11 cellular contexts compared by ENCODE assay signal in the genomic region with DNA sequence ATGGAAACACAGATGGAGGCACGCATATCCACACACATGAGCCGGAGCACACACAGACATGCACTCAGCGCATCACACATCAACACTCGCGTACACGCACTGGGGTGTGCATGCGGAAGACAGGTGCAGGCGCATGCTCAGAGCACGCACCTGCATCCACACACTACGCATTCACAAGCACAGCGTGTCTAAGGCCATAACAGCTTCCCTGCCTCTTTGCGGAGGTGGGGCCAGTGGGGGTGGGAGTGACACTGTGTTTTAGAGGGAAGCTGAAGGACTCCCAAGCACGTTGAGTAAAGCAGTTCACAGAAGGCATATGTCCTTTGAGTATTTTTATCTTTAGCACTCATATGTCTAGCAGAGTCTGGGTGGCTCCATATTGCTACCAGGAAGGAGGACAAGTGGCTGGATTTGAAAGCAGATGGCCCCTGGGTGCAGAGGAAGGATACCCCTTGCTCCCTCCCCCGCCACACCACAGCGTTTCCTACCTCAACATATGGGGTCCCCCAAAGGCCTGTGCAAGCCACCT.
DNase-seq lines count a peak whose midpoint lies in the region; ATAC-seq and TF ChIP-seq lines count a peak whose summit lies in the region.
"Had no signal": no experiment of that assay in that cellular context is flagged by ENCODE, and none has a peak within 500 bp of the region (broad histone marks: within the 10 kb centered on the region; RNA-seq: fewer than 3 reads in every experiment).

No MANE protein-coding gene starts in this region.

- no peak overlapping the region for H3K4me3 Mint-ChIP-seq in activated CD8-positive, alpha-beta T cell treated with anti-CD3 and anti-CD28 coated beads, Interleukin-2, amount 10 ng/mL, durations not matched to agents 7 days and 5 days

- no peak for TF ChIP-seq EP300 in sigmoid colon (IDR thresholded peaks at IDR 0.05)

- H3K4me1 Mint-ChIP-seq in activated CD8-positive, alpha-beta T cell treated with anti-CD3 and anti-CD28 coated beads, Interleukin-2, amount 10 ng/mL, durations not matched to agents 7 days and 5 days (ENCODE audit: low read depth): peaks cover 16% of the 10 kb centered on the region

- H3K27me3 ChIP-seq in H7 (ENCODE audit: control insufficient read depth, insufficient read depth, low read length) (peaks cover 11% of the 10 kb centered on the region), sigmoid colon (no peaks in the 10 kb centered on the region)

- WGBS in sigmoid colon, 2 donors: 83 to 92% methylated on average over 15 of the region's 15 CpGs

- no peak overlapping the region for H3K4me3 ChIP-seq in H7 (ENCODE audit: insufficient read depth, low read depth, low read length)
- no peak overlapping the region for H3K4me3 ChIP-seq in coronary artery
- H3K4me3 ChIP-seq in sigmoid colon: no peak overlapping the region
- H3K4me3 ChIP-seq: skin epidermis had no signal

- H3K4me1 ChIP-seq in sigmoid colon: peaks cover 0 to 34% (median 29%) of the 10 kb centered on the region in 4 donors

- H3K9me3 ChIP-seq in sigmoid colon: no peaks in the 10 kb centered on the region

- no peaks in the 10 kb centered on the region for H3K9me3 Mint-ChIP-seq in activated CD8-positive, alpha-beta T cell treated with anti-CD3 and anti-CD28 coated beads, Interleukin-2, amount 10 ng/mL, durations not matched to agents 7 days and 5 days (ENCODE audit: insufficient read depth)

- DNase-seq in H7: peak; percentile 34
- DNase-seq in NCI-H510A treated with DMSO at 0.1 percent for 48 hours (lab: John Stamatoyannopoulos, UW): peak; percentile 30
- DNase-seq in coronary artery (ENCODE audit: low spot score): no peak
- no peak for DNase-seq in sigmoid colon
- DNase-seq in SK-N-DZ (ENCODE audit: low spot score): no peak
- no peak for DNase-seq in NCI-H2196 (lab: John Stamatoyannopoulos, UW; ENCODE audit: unreplicated experiment)
- DNase-seq in activated CD8-positive, alpha-beta T cell treated with anti-CD3 and anti-CD28 coated beads, Interleukin-2, amount 10 ng/mL, durations not matched to agents 7 days and 5 days: no peak
- DNase-seq: activated CD8-positive, alpha-beta memory T cell treated with anti-CD3 and anti-CD28 coated beads, Interleukin-2, amount 50 U/mL, for 48 hours; DMS79 had no signal

- H3K27ac ChIP-seq in coronary artery (peak overlapping the region; percentile 90 to 94), sigmoid colon (peak overlapping the region; percentile 20 to 92 (median 30))
- H3K27ac ChIP-seq: HL-60 had no signal

- intact Hi-C loops in sigmoid colon (cut with DNase I): no loop called here

- POLR2A ChIA-PET in activated CD8-positive, alpha-beta T cell treated with anti-CD3 and anti-CD28 coated beads, Interleukin-2, amount 10 ng/mL, durations not matched to agents 7 days and 5 days (lab: Charles Lee): interaction anchor here (0.9 to 3.1 kb wide), 2 partner anchors 67 to 68 kb away, joined by 3 to 12 read pairs; partner anchors contain the start of gene TOB1

- H3K36me3 ChIP-seq in H7 (replicated peaks; ENCODE audit: control insufficient read depth, insufficient read depth, low read length): no peaks in the 10 kb centered on the region
- H3K36me3 ChIP-seq in sigmoid colon: no peaks in the 10 kb centered on the region

- no peak overlapping the region for H3K27ac Mint-ChIP-seq in activated CD8-positive, alpha-beta T cell treated with anti-CD3 and anti-CD28 coated beads, Interleukin-2, amount 10 ng/mL, durations not matched to agents 7 days and 5 days

- peaks cover 12% of the 10 kb centered on the region for H3K27me3 Mint-ChIP-seq in activated CD8-positive, alpha-beta T cell treated with anti-CD3 and anti-CD28 coated beads, Interleukin-2, amount 10 ng/mL, durations not matched to agents 7 days and 5 days (ENCODE audit: low read depth)

- ATAC-seq in activated CD8-positive, alpha-beta T cell treated with anti-CD3 and anti-CD28 coated beads, Interleukin-2, amount 10 ng/mL, durations not matched to agents 7 days and 5 days: no peak

- no peaks in the 10 kb centered on the region for H3K36me3 Mint-ChIP-seq in activated CD8-positive, alpha-beta T cell treated with anti-CD3 and anti-CD28 coated beads, Interleukin-2, amount 10 ng/mL, durations not matched to agents 7 days and 5 days (ENCODE audit: low read depth)

- TF ChIP-seq CTCF in coronary artery (IDR thresholded peaks at IDR 0.05) (no peak), sigmoid colon (IDR thresholded peaks at IDR 0.05) (no peak)

- no peak for TF ChIP-seq POLR2A in sigmoid colon (IDR thresholded peaks at IDR 0.05)

- CTCF ChIA-PET in activated CD8-positive, alpha-beta T cell treated with anti-CD3 and anti-CD28 coated beads, Interleukin-2, amount 10 ng/mL, durations not matched to agents 7 days and 5 days (lab: Charles Lee): interaction anchor here (1.3 to 1.9 kb wide), 2 partner anchors 15 to 82 kb away, joined by 5 to 6 read pairs; no protein-coding TSS in a partner anchor

Comparison
In these comparisons a context has a peak if more than half of its experiments do, and no peak if none do; other contexts are left out.
1. DNase-seq: peak in H7 (single experiment) and NCI-H510A treated with DMSO at 0.1 percent for 48 hours (single experiment); none in coronary artery (single experiment), sigmoid colon (single experiment), SK-N-DZ (single experiment), NCI-H2196 (single experiment) and activated CD8-positive, alpha-beta T cell treated with anti-CD3 and anti-CD28 coated beads, Interleukin-2, amount 10 ng/mL, durations not matched to agents 7 days and 5 days (single experiment).